In genomic region chr2:71751590-71751989, GRCh38 we compare ENCODE assay signal across 6 cellular contexts.
"Had no signal": no experiment of that assay in that cellular context is flagged by ENCODE, and none has a peak within 500 bp of the region (broad histone marks: within the 10 kb centered on the region; RNA-seq: fewer than 3 reads in every experiment).

No MANE protein-coding gene starts in this region.

- FAIRE-seq: HepG2 had no signal

- DNase-seq: IMR-90, KBM-7, KG1 had no signal

- H3K9ac ChIP-seq: KMS-11 had no signal

- H3K4me2 ChIP-seq: KMS-11 had no signal

- ATAC-seq: HepG2 had no signal

- H3K27ac ChIP-seq: HL-60, KMS-11 had no signal
